In the genomic region with DNA sequence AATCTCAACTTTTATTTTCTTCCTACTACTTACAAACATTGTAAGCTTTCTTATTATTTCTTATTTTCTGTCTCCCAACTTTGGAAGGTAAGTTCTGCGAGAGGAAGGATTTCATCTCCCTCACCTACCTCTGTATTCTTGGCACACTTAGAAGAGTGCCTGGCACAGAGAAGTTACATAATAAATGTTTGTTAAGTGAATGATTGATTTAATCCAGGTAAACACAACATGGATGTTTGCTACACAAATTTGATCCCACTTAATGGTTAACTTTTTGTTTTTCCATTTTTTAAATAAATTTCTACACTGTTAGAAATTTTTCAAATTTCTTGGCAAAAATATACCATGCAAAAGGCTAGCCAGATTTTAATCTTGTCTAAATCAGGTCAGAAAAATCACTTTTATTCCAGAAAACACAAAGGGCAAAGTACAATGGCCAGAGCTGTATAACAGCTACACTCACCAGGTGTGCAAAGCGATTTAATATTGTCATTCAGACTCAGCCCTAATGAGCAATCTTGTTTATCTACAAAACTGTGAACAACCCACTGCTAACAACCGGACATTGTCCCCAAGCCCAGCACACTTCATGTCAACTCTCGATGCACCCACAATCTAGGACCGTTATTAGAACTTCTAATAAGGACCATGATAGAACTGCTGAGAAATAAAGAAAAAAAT, we compare ENCODE assay signal across 21 cellular contexts.
DNase-seq lines count a peak whose midpoint lies in the region; ATAC-seq, FAIRE-seq and TF ChIP-seq lines count a peak whose summit lies in the region.
"Had no signal": no experiment of that assay in that cellular context is flagged by ENCODE, and none has a peak within 500 bp of the region (broad histone marks: within the 10 kb centered on the region; RNA-seq: fewer than 3 reads in every experiment).

No MANE protein-coding gene starts in this region.

- peaks cover 10% of the 10 kb centered on the region for H3K27me3 Mint-ChIP-seq in activated T-cell treated with anti-CD3 and anti-CD28 coated beads, Interleukin-2, amount 50 U/mL, for 4 hours (ENCODE audit: low read depth)

- H3K9me3 ChIP-seq in body of pancreas, result no peaks in the 10 kb centered on the region
- no peaks in the 10 kb centered on the region for H3K9me3 ChIP-seq in HepG2 (ENCODE audit: low read length)
- H3K9me3 ChIP-seq in small intestine (ENCODE audit: control insufficient read depth, low read depth), result no peaks in the 10 kb centered on the region
- H3K9me3 ChIP-seq: MG63, SJCRH30 had no signal

- in situ Hi-C loops in HepG2 (cut with HindIII; ENCODE audit: extremely low pct_ligation_motif_present, low pct_unique_long_range_greater_than_20kb), result no loop called here

- ATAC-seq in body of pancreas (peak; percentile 11), HepG2 (no peak)
- ATAC-seq in activated T-cell treated with anti-CD3 and anti-CD28 coated beads, Interleukin-2, amount 50 U/mL, for 4 hours, result no peak
- ATAC-seq: Right ventricle myocardium inferior had no signal

- no peak for TF ChIP-seq RAD21 in HepG2 (CRISPR knock-in tag; IDR thresholded peaks at IDR 0.05)

- H3K27me3 ChIP-seq in body of pancreas, result no peaks in the 10 kb centered on the region
- peaks cover 0 to 2% of the 10 kb centered on the region in 2 experiments; a peak in 1 of 5 replicates for H3K27me3 ChIP-seq in HepG2 (ENCODE audit: control insufficient read depth in 1 of 2, insufficient read depth in 2 of 2, low read length in 2 of 2)
- H3K27me3 ChIP-seq in small intestine (ENCODE audit: control insufficient read depth in 2 of 2, insufficient read depth in 2 of 2, low read length in 2 of 2), result no peaks in the 10 kb centered on the region
- H3K27me3 ChIP-seq: MG63, SJCRH30 had no signal

- H3K4me1 ChIP-seq in body of pancreas (peaks cover 13% of the 10 kb centered on the region), HepG2 (ENCODE audit: insufficient read depth, low read length) (peaks cover 39% of the 10 kb centered on the region), small intestine (ENCODE audit: control insufficient read depth in 2 of 2, insufficient read depth in 1 of 2, low read depth in 1 of 2, low read length in 1 of 2) (peaks cover 3 to 4% of the 10 kb centered on the region in 2 donors)

- peak overlapping the region in 1 of 4 donors; percentile 10 for H3K27ac ChIP-seq in body of pancreas
- no peak overlapping the region for H3K27ac ChIP-seq in HepG2 (ENCODE audit: extremely low read length, insufficient read depth, low read length)
- no peak overlapping the region for H3K27ac ChIP-seq in small intestine (ENCODE audit: low read depth in 1 of 2, low read length in 1 of 2)
- H3K27ac ChIP-seq: GM23248, PC-9, SJCRH30 had no signal

- no peak overlapping the region for H3K4me3 ChIP-seq in body of pancreas
- no peak overlapping the region for H3K4me3 ChIP-seq in HepG2 (replicated peaks in 1 of 3; ENCODE audit: insufficient read depth in 1 of 3, low read depth in 2 of 3, low read length in 3 of 3)
- H3K4me3 ChIP-seq in small intestine (ENCODE audit: low read depth in 1 of 2, low read length in 2 of 2), result no peak overlapping the region
- H3K4me3 ChIP-seq: GM23248, MG63, PC-9, SJCRH30 had no signal

- no peaks in the 10 kb centered on the region for H3K9me3 Mint-ChIP-seq in activated T-cell treated with anti-CD3 and anti-CD28 coated beads, Interleukin-2, amount 50 U/mL, for 4 hours

- no peak overlapping the region for H2AFZ ChIP-seq in HepG2 (ENCODE audit: low read length)
- H2AFZ ChIP-seq: GM23248, PC-9 had no signal

- no TSS peak for BruUV-seq in HepG2 (replicated peaks; lab: Mats Ljungman, UMichigan)

- DNase-seq in NCI-H748 (lab: John Stamatoyannopoulos, UW; ENCODE audit: unreplicated experiment) (peak; percentile 55), NCI-H748 treated with DMSO at 0.1 percent for 48 hours (lab: John Stamatoyannopoulos, UW) (no peak), body of pancreas (no peak), HepG2 (ENCODE audit: low spot score) (no peak), small intestine (peak; percentile 65), SK-N-DZ (ENCODE audit: low spot score) (no peak), HTR-8/SVneo (ENCODE audit: insufficient read length, low spot score) (no peak)
- DNase-seq in activated T-cell treated with anti-CD3 and anti-CD28 coated beads, Interleukin-2, amount 50 U/mL, for 4 hours, result no peak
- DNase-seq: DMS153, GM23248, H7, IMR-90, KG1, MG63, NCI-H2029, NCI-H446 treated with DMSO at 0.1 percent for 48 hours, NCI-H526, PC-9, SJCRH30 had no signal

- WGBS in body of pancreas, 2 donors, result 18 to 25% methylated on average over 5 of the region's 5 CpGs
- WGBS in HepG2 (ENCODE audit: low lambda C conversion rate), result 29% methylated on average over 5 of the region's 5 CpGs
- WGBS in small intestine, 3 donors, result 28 to 69% (median 53%) methylated on average over 5 of the region's 5 CpGs

- intact Hi-C loops in body of pancreas (cut with DNase I) (no loop called here), HepG2 (cut with micrococcal nuclease; ENCODE audit: unreplicated experiment) (no loop called here)

- H3K4me1 Mint-ChIP-seq in activated T-cell treated with anti-CD3 and anti-CD28 coated beads, Interleukin-2, amount 50 U/mL, for 4 hours (ENCODE audit: low read depth), result peaks cover 3% of the 10 kb centered on the region

- CTCF ChIA-PET in HepG2 (lab: Yijun Ruan, JAX; ENCODE audit: low intra/inter-chr PET ratio, low total read pairs), result no interaction called here

- no peak for TF ChIP-seq POLR2A in body of pancreas (IDR thresholded peaks at IDR 0.05)
- TF ChIP-seq POLR2A in HepG2 (IDR thresholded peaks at IDR 0.05; ENCODE audit: insufficient read depth in 1 of 2, low read depth in 2 of 2, low read length in 2 of 2), result no peak

- H3K4me3 Mint-ChIP-seq in activated T-cell treated with anti-CD3 and anti-CD28 coated beads, Interleukin-2, amount 50 U/mL, for 4 hours, result no peak overlapping the region

- H3K79me2 ChIP-seq in HepG2 (ENCODE audit: insufficient read depth, low read length), result no peaks in the 10 kb centered on the region

- no peak for TF ChIP-seq CTCF in body of pancreas (IDR thresholded peaks at IDR 0.05)
- no peak for TF ChIP-seq CTCF in HepG2 (CRISPR knock-in tag; IDR thresholded peaks at IDR 0.05)

- H3K36me3 Mint-ChIP-seq in activated T-cell treated with anti-CD3 and anti-CD28 coated beads, Interleukin-2, amount 50 U/mL, for 4 hours (ENCODE audit: insufficient read depth), result no peaks in the 10 kb centered on the region

- POLR2A ChIA-PET in HepG2 (lab: Yijun Ruan, JAX), result no interaction called here

- no peaks in the 10 kb centered on the region for H3K36me3 ChIP-seq in body of pancreas (replicated peaks in 1 of 2; ENCODE audit: insufficient read depth in 1 of 2, low read depth in 2 of 2)
- no peaks in the 10 kb centered on the region for H3K36me3 ChIP-seq in HepG2 (replicated peaks in 1 of 2; ENCODE audit: control insufficient read depth in 1 of 2, insufficient read depth in 2 of 2, low read length in 2 of 2)
- H3K36me3 ChIP-seq in small intestine (ENCODE audit: control insufficient read depth in 2 of 2, insufficient read depth in 2 of 2, low read length in 2 of 2), result no peaks in the 10 kb centered on the region
- H3K36me3 ChIP-seq: MG63, SJCRH30 had no signal

- no peak overlapping the region for H3K9ac ChIP-seq in HepG2 (ENCODE audit: insufficient read depth, low read depth, low read length)
- H3K9ac ChIP-seq: GM23248 had no signal

- no peaks in the 10 kb centered on the region for H4K20me1 ChIP-seq in HepG2 (ENCODE audit: insufficient read depth, low read length)

- peak overlapping the region; percentile 20; the same call in 1 of the 2 replicates for H3K4me2 ChIP-seq in HepG2 (ENCODE audit: low read depth, low read length)
- H3K4me2 ChIP-seq: PC-9 had no signal

- peak; percentile 30 for FAIRE-seq in HepG2 (lab: Jason Lieb, UNC)
- no peak for FAIRE-seq in small intestine (lab: Jason Lieb, UNC)
- FAIRE-seq in HTR-8/SVneo (lab: Jason Lieb, UNC), result no peak
- FAIRE-seq: G401.6 had no signal

- TF ChIP-seq EP300 in HepG2 (IDR thresholded peaks at IDR 0.05; ENCODE audit: low read depth in 2 of 2, low read length in 2 of 2) (no peak), HepG2 (CRISPR knock-in tag; IDR thresholded peaks at IDR 0.05; ENCODE audit: borderline replicate concordance) (no peak)

TF ChIP-seq in HepG2, 621 proteins besides CTCF, POLR2A, EP300 and RAD21:
- peak; percentile 6; the same call in 1 of the 2 replicates for TF ChIP-seq HNF4G (IDR thresholded peaks at IDR 0.05; ENCODE audit: borderline replicate concordance, low read depth, low read length)
- no peak for TF ChIP-seq HNF4G (CRISPR knock-in tag; IDR thresholded peaks at IDR 0.05; ENCODE audit: borderline replicate concordance, low read depth)
- no peak for TF ChIP-seq MBD4 (IDR thresholded peaks at IDR 0.05; ENCODE audit: borderline replicate concordance, low read length)

Comparison
In these comparisons a context has a peak if more than half of its experiments do, and no peak if none do; other contexts are left out.
1. DNase-seq: peak in NCI-H748 (single experiment) and small intestine (single experiment); none in NCI-H748 treated with DMSO at 0.1 percent for 48 hours (single experiment), body of pancreas (0 of 4), HepG2 (single experiment), SK-N-DZ (single experiment), HTR-8/SVneo (single experiment) and activated T-cell treated with anti-CD3 and anti-CD28 coated beads, Interleukin-2, amount 50 U/mL, for 4 hours (single experiment).